In the genomic region with DNA sequence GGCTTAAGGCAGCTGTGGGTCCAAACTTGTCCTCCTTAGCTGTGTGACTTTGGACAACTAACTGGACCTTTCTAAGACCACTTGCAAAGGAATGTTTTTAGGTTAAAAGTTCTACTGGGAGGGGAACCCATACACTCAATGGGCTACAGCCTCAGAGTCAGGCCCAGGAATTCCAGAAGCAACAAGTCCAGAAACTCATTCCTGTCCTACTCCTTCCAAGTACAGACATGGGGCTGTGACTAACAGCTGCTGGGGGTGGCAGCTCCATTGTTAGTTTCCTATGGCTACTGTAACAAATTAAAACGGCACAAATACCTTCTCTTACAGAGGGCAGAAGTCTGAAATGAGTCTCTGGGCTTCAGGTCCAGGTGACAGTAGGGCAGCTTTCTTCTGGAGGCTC, we compare ENCODE assay signal across 14 cellular contexts. TPM values are rescaled to one million over a fixed set of nuclear protein-coding genes. Genes with fewer than 3 reads are reported as not detected.
DNase-seq lines count a peak whose midpoint lies in the region; ATAC-seq and TF ChIP-seq lines count a peak whose summit lies in the region.
"Had no signal": no experiment of that assay in that cellular context is flagged by ENCODE, and none has a peak within 500 bp of the region (broad histone marks: within the 10 kb centered on the region; RNA-seq: fewer than 3 reads in every experiment).

No MANE protein-coding gene starts in this region.

- no peak for ATAC-seq in CD4-positive, alpha-beta T cell (ENCODE audit: poor library complexity)
- ATAC-seq: PC-3 had no signal

- no peak overlapping the region for H3K27ac ChIP-seq in CD4-positive, alpha-beta T cell (ENCODE audit: low read depth, low read length)
- no peak overlapping the region for H3K27ac ChIP-seq in osteoblast (ENCODE audit: low read depth, low read length)
- H3K27ac ChIP-seq in colonic mucosa, result no peak overlapping the region
- H3K27ac ChIP-seq: BLaER1, SK-N-MC had no signal

- no peak for DNase-seq in CD4-positive, alpha-beta T cell
- DNase-seq in HFFc6 (peak; percentile 23), epithelial cell of esophagus (ENCODE audit: low read depth) (peak; percentile 81), osteoblast (ENCODE audit: insufficient read length, low spot score, missing footprints) (peak; percentile 84), NCI-H2171 (lab: John Stamatoyannopoulos, UW) (no peak), ureter (ENCODE audit: low spot score) (no peak), colonic mucosa (no peak)
- DNase-seq: DMS 273 treated with DMSO at 0.1 percent for 48 hours, H9, NCI-H446 treated with DMSO at 0.1 percent for 48 hours, NCI-H748 treated with DMSO at 0.1 percent for 48 hours, PC-3 had no signal

- no peak overlapping the region for H3K4me3 ChIP-seq in epithelial cell of esophagus (ENCODE audit: low read length)
- no peak overlapping the region for H3K4me3 ChIP-seq in osteoblast (ENCODE audit: insufficient read depth, low read length)
- H3K4me3 ChIP-seq in colonic mucosa, result no peak overlapping the region
- H3K4me3 ChIP-seq: BLaER1, SK-N-MC had no signal

- H3K27ac Mint-ChIP-seq in CD4-positive, alpha-beta T cell, result peak overlapping the region; percentile 24
- H3K27ac Mint-ChIP-seq in HFFc6, result no peak overlapping the region
- H3K27ac Mint-ChIP-seq: H9 had no signal

- peaks cover 23% of the 10 kb centered on the region for H3K4me1 Mint-ChIP-seq in CD4-positive, alpha-beta T cell (ENCODE audit: low read depth)
- H3K4me1 Mint-ChIP-seq in HFFc6 (ENCODE audit: low read depth), result peaks cover 13% of the 10 kb centered on the region

- no peak overlapping the region for H3K4me2 ChIP-seq in osteoblast (ENCODE audit: insufficient read depth, low read length)
- H3K4me2 ChIP-seq: BLaER1 had no signal

- no peak overlapping the region for H3K9ac ChIP-seq in colonic mucosa (ENCODE audit: low read depth in 2 of 2, low read length in 2 of 2)
- H3K9ac ChIP-seq: BLaER1 had no signal

- H3K9me3 Mint-ChIP-seq in CD4-positive, alpha-beta T cell, result no peaks in the 10 kb centered on the region
- H3K9me3 Mint-ChIP-seq in HFFc6, result no peaks in the 10 kb centered on the region
- H3K9me3 Mint-ChIP-seq: H9 had no signal

- no peaks in the 10 kb centered on the region for H3K79me2 ChIP-seq in osteoblast (ENCODE audit: insufficient read depth, low read length)

- intact Hi-C loops in CD4-positive, alpha-beta T cell (cut with DNase I, micrococcal nuclease), result loop anchor here in 1 of 2 experiments (10.0 kb wide), 1 partner anchor 1125 kb away; no protein-coding TSS in a partner anchor
- intact Hi-C loops in colonic mucosa (cut with DNase I), result loop anchor here (10.0 kb wide), 2 partner anchors 85 to 195 kb away; no protein-coding TSS in a partner anchor

- peak overlapping the region; percentile 56 for H3K4me3 Mint-ChIP-seq in CD4-positive, alpha-beta T cell
- H3K4me3 Mint-ChIP-seq in HFFc6, result no peak overlapping the region
- H3K4me3 Mint-ChIP-seq: H9 had no signal

- POLR2A ChIA-PET in CD4-positive, alpha-beta T cell (lab: Charles Lee), result interaction anchor here (0.8 to 2.3 kb wide), 5 partner anchors 13 to 499 kb away, joined by 3 to 13 read pairs (median 8); partner anchors contain the start of gene AKNA

- H4K20me1 ChIP-seq in osteoblast (ENCODE audit: insufficient read depth, low read length), result no peaks in the 10 kb centered on the region

- H3K4me1 ChIP-seq in osteoblast (ENCODE audit: insufficient read depth, low read length), result no peaks in the 10 kb centered on the region
- no peaks in the 10 kb centered on the region for H3K4me1 ChIP-seq in colonic mucosa

- no peaks in the 10 kb centered on the region for H3K27me3 ChIP-seq in CD4-positive, alpha-beta T cell (ENCODE audit: control insufficient read depth, insufficient read depth, low read length)
- no peaks in the 10 kb centered on the region for H3K27me3 ChIP-seq in osteoblast (ENCODE audit: insufficient read depth, low read length)
- H3K27me3 ChIP-seq in colonic mucosa, result no peaks in the 10 kb centered on the region
- H3K27me3 ChIP-seq: BLaER1 had no signal

- no peak overlapping the region for H2AFZ ChIP-seq in osteoblast (ENCODE audit: low read length)

- TF ChIP-seq CTCF in CD4-positive, alpha-beta T cell (IDR thresholded peaks at IDR 0.05), result no peak
- no peak for TF ChIP-seq CTCF in HFFc6 (IDR thresholded peaks at IDR 0.05)
- TF ChIP-seq CTCF in epithelial cell of esophagus (IDR thresholded peaks at IDR 0.05; ENCODE audit: insufficient read depth, low read depth, low read length, missing control alignments), result no peak
- TF ChIP-seq CTCF in osteoblast (IDR thresholded peaks at IDR 0.05; ENCODE audit: extremely low read depth, low read depth, low read length), result no peak
- TF ChIP-seq CTCF in colonic mucosa (IDR thresholded peaks at IDR 0.05), result no peak

- CTCF ChIA-PET in CD4-positive, alpha-beta T cell (lab: Charles Lee), result interaction anchor here (1.0 kb wide), 1 partner anchor 15 kb away, joined by 5 read pairs; no protein-coding TSS in a partner anchor

- no peaks in the 10 kb centered on the region for H3K27me3 Mint-ChIP-seq in CD4-positive, alpha-beta T cell
- peaks cover 5% of the 10 kb centered on the region for H3K27me3 Mint-ChIP-seq in HFFc6 (ENCODE audit: insufficient read depth)

- peaks cover 16% of the 10 kb centered on the region for H3K36me3 Mint-ChIP-seq in CD4-positive, alpha-beta T cell (ENCODE audit: low read depth)
- no peaks in the 10 kb centered on the region for H3K36me3 Mint-ChIP-seq in HFFc6 (ENCODE audit: low read depth)

- H3K36me3 ChIP-seq in osteoblast (ENCODE audit: insufficient read depth, low read length), result no peaks in the 10 kb centered on the region
- H3K36me3 ChIP-seq in colonic mucosa, result no peaks in the 10 kb centered on the region

- no peaks in the 10 kb centered on the region for H3K9me3 ChIP-seq in CD4-positive, alpha-beta T cell (ENCODE audit: control insufficient read depth, low read length)
- no peaks in the 10 kb centered on the region for H3K9me3 ChIP-seq in osteoblast (ENCODE audit: low read depth, low read length)
- no peaks in the 10 kb centered on the region for H3K9me3 ChIP-seq in colonic mucosa
- H3K9me3 ChIP-seq: BLaER1 had no signal

RNA-seq across cellular contexts. Expression of gene AKNA, which starts 12.4 kb away (rescaled TPM):
- 100 to 1,000 TPM; 247 to 258 TPM for total RNA-seq in CD4-positive, alpha-beta T cell
- total RNA-seq in HFFc6 (2021; fragmentation: NEBNext Ultra II Directional; extraction: Animal tissue kit (Norgen Biotek cat#: 25700)), result 10 to 100 TPM in 4 of 6 experiments, 1 to 10 TPM in 2; 9.3 to 13.1 (median 11.5) TPM
- total RNA-seq in osteoblast, result 24.8 and 27.9 TPM in 2 replicates
- total RNA-seq in ureter, result 68.1 TPM
- 10 to 100 TPM; 26.9 to 44.9 TPM for total RNA-seq in colonic mucosa

Comparison
In these comparisons a context has a peak if more than half of its experiments do, and no peak if none do; other contexts are left out.
1. DNase-seq: peak in HFFc6 (single experiment), epithelial cell of esophagus (single experiment) and osteoblast (single experiment); none in CD4-positive, alpha-beta T cell (0 of 10), NCI-H2171 (single experiment), ureter (single experiment) and colonic mucosa (single experiment).